In the genomic region with DNA sequence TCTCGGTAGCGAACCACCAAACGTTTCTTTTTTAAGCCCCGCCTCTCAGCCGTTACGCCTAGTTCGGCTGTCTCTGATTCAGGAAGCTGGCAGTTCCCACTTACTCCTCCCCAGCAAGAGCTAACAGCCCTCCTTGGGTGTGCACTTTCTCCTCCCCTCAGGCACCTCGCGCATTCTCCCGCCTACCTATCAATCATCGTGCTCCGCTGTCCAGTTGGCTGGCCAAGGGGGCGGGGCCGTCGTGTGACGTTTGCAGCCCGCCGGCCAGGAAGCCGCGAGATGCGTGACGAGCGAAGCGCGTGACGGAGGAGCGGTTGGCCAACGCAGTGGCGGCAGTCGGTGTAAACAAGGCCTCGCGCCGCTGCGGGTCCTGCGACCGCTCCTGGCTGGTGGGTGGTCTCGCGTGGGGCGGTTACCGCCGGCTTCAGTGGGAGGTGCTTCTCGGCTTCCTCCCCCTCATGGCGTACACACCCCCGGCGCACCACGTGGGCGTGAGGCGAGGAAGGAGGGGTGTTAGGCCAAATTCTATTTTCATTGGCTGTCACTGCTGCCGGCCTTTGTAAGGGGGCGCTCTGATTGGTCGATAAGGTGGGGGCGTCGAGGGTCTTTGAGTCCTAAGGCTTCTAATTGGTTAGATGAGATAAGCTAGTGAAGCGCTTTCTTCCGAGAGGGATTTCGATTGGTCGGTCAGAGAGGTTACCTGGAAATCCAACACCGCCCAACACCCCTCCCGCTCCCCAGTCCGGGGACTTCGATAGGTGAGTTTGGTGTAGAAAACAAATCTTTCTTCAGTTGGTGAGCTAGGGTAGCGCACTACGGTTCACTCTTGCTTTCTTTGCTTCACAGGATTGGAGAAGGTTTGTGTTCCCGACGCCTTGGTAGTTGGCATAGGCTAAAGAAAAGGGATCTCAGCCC, we compare ENCODE assay signal across 8 cellular contexts. TPM values are rescaled to one million over a fixed set of nuclear protein-coding genes. Genes with fewer than 3 reads are reported as not detected.
DNase-seq lines count a peak whose midpoint lies in the region; ATAC-seq and TF ChIP-seq lines count a peak whose summit lies in the region.

Gene DCAF11, plus strand, starts transcription at position 242 of the 915 bp plus-strand sequence. CDS start 818 bp downstream, outside the sequence.
Gene NRL, minus strand, starts transcription at position 414 of the 915 bp plus-strand sequence. CDS start 32,101 bp downstream, outside the sequence.

- TSS peak; percentile 56 for BruUV-seq in mammary epithelial cell (replicated peaks; lab: Mats Ljungman, UMichigan)

- H3K9me3 ChIP-seq in WERI-Rb-1 (ENCODE audit: severe bottlenecking) (no peaks in the 10 kb centered on the region), mammary epithelial cell (replicated peaks; ENCODE audit: insufficient read depth, low read length) (no peaks in the 10 kb centered on the region), iPS-20b (ENCODE audit: insufficient read depth, low read depth, low read length) (no peaks in the 10 kb centered on the region), skeletal muscle tissue (ENCODE audit: control insufficient read depth in 3 of 3, low read length in 3 of 3) (no peaks in the 10 kb centered on the region)

- peaks cover 11% of the 10 kb centered on the region for H3K79me2 ChIP-seq in mammary epithelial cell (ENCODE audit: insufficient read depth, low read length)

- ATAC-seq in GM18907 (IDR thresholded peaks at IDR 0.05; ENCODE audit: unreplicated experiment) (peak; percentile 90), HG03139 (IDR thresholded peaks at IDR 0.05; ENCODE audit: unreplicated experiment) (peak; percentile 75)

- under 1% methylated on average over 23 of the region's 65 CpGs for WGBS in mammary epithelial cell (ENCODE audit: low coverage, missing lambda C conversion rate)

- peak within 1 kb of the TSS; percentile 92 for H2AFZ ChIP-seq in mammary epithelial cell (ENCODE audit: low read depth, low read length)

- in situ Hi-C loops in mammary epithelial cell (cut with MboI; ENCODE audit: low sequenced_read_pairs in 2 of 2) = no loop called here

- DNase-seq in AG04449 (ENCODE audit: low read depth, low spot score) = peak; percentile 99
- DNase-seq in NCI-H2196 treated with DMSO at 0.1 percent for 48 hours (lab: John Stamatoyannopoulos, UW; ENCODE audit: unreplicated experiment) = peak; percentile 99
- peak; percentile 99 for DNase-seq in WERI-Rb-1
- peak; percentile 100 for DNase-seq in mammary epithelial cell

- intact Hi-C loops in mammary epithelial cell (cut with micrococcal nuclease) = loop anchor here (1.0 to 2.0 kb wide), 5 partner anchors 22 to 185 kb away; partner anchors contain the start of genes DHRS1, IPO4, IRF9 and NOP9

- H3K4me3 ChIP-seq in AG04449 (ENCODE audit: low read depth, low read length) = peak within 1 kb of the TSS; percentile 96
- peak within 1 kb of the TSS; percentile 72 for H3K4me3 ChIP-seq in WERI-Rb-1 (ENCODE audit: low read depth, low read length)
- H3K4me3 ChIP-seq in mammary epithelial cell (replicated peaks in 1 of 3; ENCODE audit: insufficient read depth in 1 of 3, low read depth in 2 of 3, low read length in 3 of 3) = peak within 1 kb of the TSS; percentile 63 to 96 (median 74)
- H3K4me3 ChIP-seq in iPS-20b (ENCODE audit: low read length) = peak within 1 kb of the TSS; percentile 94
- H3K4me3 ChIP-seq in skeletal muscle tissue (ENCODE audit: low read length in 3 of 3) = peak within 1 kb of the TSS; percentile 93 to 98 (median 98)

- CTCF ChIA-PET in AG04449 (lab: Yijun Ruan, JAX) (interaction anchor here (0.7 to 4.7 kb wide), 14 partner anchors 19 to 193 kb away, joined by 3 to 30 read pairs (median 4); partner anchors contain the start of genes CARMIL3, CIDEB, EMC9 and IRF9), mammary epithelial cell (lab: Charles Lee; ENCODE audit: low non-redundant PET) (interaction anchor here (0.6 to 1.0 kb wide), 8 partner anchors 20 to 1056 kb away, joined by 3 to 6 read pairs (median 3); partner anchors contain the start of genes CIDEB and IRF9)

- H3K36me3 ChIP-seq in WERI-Rb-1 (peaks cover 35% of the 10 kb centered on the region), mammary epithelial cell (ENCODE audit: insufficient read depth, low read length) (peaks cover 8% of the 10 kb centered on the region), iPS-20b (ENCODE audit: insufficient read depth, low read depth, low read length) (peaks cover 32% of the 10 kb centered on the region), skeletal muscle tissue (ENCODE audit: control insufficient read depth in 3 of 3, insufficient read depth in 3 of 3, low read length in 3 of 3) (peaks cover 26 to 32% (median 26%) of the 10 kb centered on the region in 3 donors)

- H3K9ac ChIP-seq in mammary epithelial cell (ENCODE audit: insufficient read depth, low read length) = peak within 1 kb of the TSS; percentile 81
- H3K9ac ChIP-seq in iPS-20b (ENCODE audit: low read depth, low read length) = peak within 1 kb of the TSS; percentile 85
- H3K9ac ChIP-seq in skeletal muscle tissue (ENCODE audit: low read depth in 1 of 3, low read length in 3 of 3) = peak within 1 kb of the TSS; percentile 88 to 100 (median 99)

- no peaks in the 10 kb centered on the region for H4K20me1 ChIP-seq in mammary epithelial cell (ENCODE audit: insufficient read depth, low read length)

- H3K4me2 ChIP-seq in mammary epithelial cell (ENCODE audit: insufficient read depth, low read depth, low read length) = peak within 1 kb of the TSS; percentile 84

- POLR2A ChIA-PET in AG04449 (lab: Yijun Ruan, JAX) = interaction anchor here (0.6 to 2.6 kb wide), 16 partner anchors 9 to 193 kb away, joined by 3 to 44 read pairs (median 5); partner anchors contain the start of genes CHMP4A, EMC9, IPO4 and IRF9

- H3K27ac ChIP-seq in WERI-Rb-1 (peak within 1 kb of the TSS; percentile 97), mammary epithelial cell (ENCODE audit: insufficient read depth, low read depth, low read length) (peak within 1 kb of the TSS; percentile 91), iPS-20b (ENCODE audit: low read length) (peak within 1 kb of the TSS; percentile 52), skeletal muscle tissue (ENCODE audit: low read depth, low read length) (peak within 1 kb of the TSS; percentile 97)

- no peak for TF ChIP-seq CTCF in AG04449 (IDR thresholded peaks at IDR 0.05; ENCODE audit: insufficient read depth, low read length, missing control alignments)
- no peak for TF ChIP-seq CTCF in WERI-Rb-1 (IDR thresholded peaks at IDR 0.05; ENCODE audit: low read depth, low read length)
- TF ChIP-seq CTCF in mammary epithelial cell (conservative IDR thresholded peaks at IDR 0.05 in 1 of 2, IDR thresholded peaks at IDR 0.05 in 1 of 2; ENCODE audit: extremely low read depth in 1 of 2, insufficient read depth in 1 of 2, low read depth in 1 of 2, low read length in 2 of 2) = no peak

- peaks cover 16% of the 10 kb centered on the region for H3K4me1 ChIP-seq in mammary epithelial cell (ENCODE audit: insufficient read depth, low read length)
- peaks cover 6% of the 10 kb centered on the region; the same call in 1 of the 2 replicates for H3K4me1 ChIP-seq in iPS-20b (ENCODE audit: insufficient read depth, low read length)
- H3K4me1 ChIP-seq in skeletal muscle tissue (ENCODE audit: control insufficient read depth in 3 of 3, insufficient read depth in 3 of 3, low read length in 3 of 3) = peaks cover 21 to 23% (median 21%) of the 10 kb centered on the region in 3 donors

- dilution Hi-C loops in mammary epithelial cell (cut with HindIII; ENCODE audit: low sequenced_read_pairs) = no loop called here

- H3K27me3 ChIP-seq in WERI-Rb-1 (ENCODE audit: insufficient read depth, low read depth, severe bottlenecking) (no peaks in the 10 kb centered on the region), mammary epithelial cell (ENCODE audit: insufficient read depth, low read length) (no peaks in the 10 kb centered on the region), iPS-20b (ENCODE audit: insufficient read depth, low read length) (no peaks in the 10 kb centered on the region), skeletal muscle tissue (ENCODE audit: control insufficient read depth in 3 of 3, insufficient read depth in 3 of 3, low read length in 3 of 3) (no peaks in the 10 kb centered on the region)

RNA-seq across cellular contexts. Expression of gene DCAF11, which starts in this region (rescaled TPM):
- total RNA-seq in mammary epithelial cell (10 to 100 TPM; 38.4 to 55.7 TPM), skeletal muscle tissue (85.6 TPM)
- 26.1 TPM for polyA plus RNA-seq in mammary epithelial cell
- 74.9 TPM for polyA minus RNA-seq in mammary epithelial cell

RNA-seq across cellular contexts. Expression of gene NRL, which starts in this region (rescaled TPM):
- total RNA-seq in mammary epithelial cell (1 to 10 TPM; 1.1 to 1.5 TPM), skeletal muscle tissue (2.1 TPM)
- 0.63 TPM for polyA plus RNA-seq in mammary epithelial cell
- 2.1 TPM for polyA minus RNA-seq in mammary epithelial cell

Comparison
In these comparisons a context has a peak if more than half of its experiments do, and no peak if none do; other contexts are left out.
1. Peak in every context shown above with its lines: DNase-seq, ATAC-seq, H3K4me3 ChIP-seq and H3K27ac ChIP-seq.